Comparison of ENCODE assay signal across 10 cellular contexts in genomic region chr6:16432075-16433032, GRCh38.
A peak's percentile ranks its signal among the peaks of the same experiment; 100 is the strongest.
DNase-seq lines count a peak whose midpoint lies in the region; ATAC-seq, FAIRE-seq and TF ChIP-seq lines count a peak whose summit lies in the region.
"Had no signal": no experiment of that assay in that cellular context is flagged by ENCODE, and none has a peak within 500 bp of the region (broad histone marks: within the 10 kb centered on the region; RNA-seq: fewer than 3 reads in every experiment).

No MANE protein-coding gene starts in this region.

- DNase-seq in CD8-positive, alpha-beta memory T cell, result no peak
- peak; percentile 69 to 89 for DNase-seq in fibroblast of lung (ENCODE audit: low read depth in 2 of 2)
- no peak for DNase-seq in sigmoid colon
- DNase-seq in NCI-H2107 treated with DMSO at 0.1 percent for 48 hours (lab: John Stamatoyannopoulos, UW; ENCODE audit: unreplicated experiment), result no peak
- DNase-seq in SIG-M5 (lab: John Stamatoyannopoulos, UW), result no peak
- no peak for DNase-seq in HepG2 (ENCODE audit: low spot score)
- DNase-seq: activated effector memory CD4-positive, alpha-beta T cell treated with anti-CD3 and anti-CD28 coated beads, Interleukin-2, amount 50 U/mL, for 16 hours; NCI-H2171 had no signal

- peak overlapping the region in 1 of 7 donors; percentile 3 for H3K4me3 Mint-ChIP-seq in CD8-positive, alpha-beta memory T cell

- H2AFZ ChIP-seq in fibroblast of lung (ENCODE audit: low read length) (no peak overlapping the region), HepG2 (ENCODE audit: low read length) (no peak overlapping the region)

- no TSS peak for BruUV-seq in HepG2 (replicated peaks; lab: Mats Ljungman, UMichigan)

- H3K27me3 ChIP-seq in CD8-positive, alpha-beta memory T cell (ENCODE audit: insufficient read depth, low read length, poor library complexity, severe bottlenecking), result no peaks in the 10 kb centered on the region
- H3K27me3 ChIP-seq in fibroblast of lung (ENCODE audit: control insufficient read depth, insufficient read depth, low read length) (no peaks in the 10 kb centered on the region), sigmoid colon (no peaks in the 10 kb centered on the region), HepG2 (ENCODE audit: control insufficient read depth in 1 of 2, insufficient read depth in 2 of 2, low read length in 2 of 2) (no peaks in the 10 kb centered on the region)

- TF ChIP-seq CTCF in fibroblast of lung (conservative IDR thresholded peaks at IDR 0.05 in 1 of 2, IDR thresholded peaks at IDR 0.05 in 1 of 2; ENCODE audit: low read depth in 1 of 2, low read length in 2 of 2) (no peak), sigmoid colon (IDR thresholded peaks at IDR 0.05) (no peak), HepG2 (CRISPR knock-in tag; IDR thresholded peaks at IDR 0.05) (no peak)

- WGBS in sigmoid colon, 2 donors, result 68 to 78% methylated on average over 6 of the region's 6 CpGs
- WGBS in HepG2 (ENCODE audit: low lambda C conversion rate), result 88% methylated on average over 6 of the region's 6 CpGs

- H3K79me2 ChIP-seq in fibroblast of lung (ENCODE audit: control insufficient read depth, insufficient read depth, low read length), result no peaks in the 10 kb centered on the region
- no peaks in the 10 kb centered on the region for H3K79me2 ChIP-seq in HepG2 (ENCODE audit: insufficient read depth, low read length)

- H3K4me2 ChIP-seq in fibroblast of lung (ENCODE audit: extremely low read depth, insufficient read depth, low read length) (peak overlapping the region; percentile 69), HepG2 (ENCODE audit: low read depth, low read length) (no peak overlapping the region)

- H3K9me3 Mint-ChIP-seq in CD8-positive, alpha-beta memory T cell, result no peaks in the 10 kb centered on the region

- no peaks in the 10 kb centered on the region for H3K9me3 ChIP-seq in CD8-positive, alpha-beta memory T cell (ENCODE audit: low read length)
- H3K9me3 ChIP-seq in fibroblast of lung (ENCODE audit: control insufficient read depth, insufficient read depth, low read depth, low read length) (no peaks in the 10 kb centered on the region), sigmoid colon (no peaks in the 10 kb centered on the region), HepG2 (ENCODE audit: low read length) (no peaks in the 10 kb centered on the region)

- POLR2A ChIA-PET in CD8-positive, alpha-beta memory T cell (lab: Charles Lee), result no interaction called here
- POLR2A ChIA-PET in HepG2 (lab: Yijun Ruan, JAX), result no interaction called here

- peaks cover 9 to 51% (median 10%) of the 10 kb centered on the region in 3 donors for H3K36me3 Mint-ChIP-seq in CD8-positive, alpha-beta memory T cell

- no peak for TF ChIP-seq POLR2A in sigmoid colon (IDR thresholded peaks at IDR 0.05)
- TF ChIP-seq POLR2A in HepG2 (IDR thresholded peaks at IDR 0.05; ENCODE audit: insufficient read depth in 1 of 2, low read depth in 2 of 2, low read length in 2 of 2), result no peak

- intact Hi-C loops in sigmoid colon (cut with DNase I) (no loop called here), HepG2 (cut with micrococcal nuclease; ENCODE audit: unreplicated experiment) (no loop called here)

- no peak for FAIRE-seq in HepG2 (lab: Jason Lieb, UNC)

- H4K20me1 ChIP-seq in fibroblast of lung (ENCODE audit: control insufficient read depth, extremely low read depth, insufficient read depth, low read length) (no peaks in the 10 kb centered on the region), HepG2 (ENCODE audit: insufficient read depth, low read length) (no peaks in the 10 kb centered on the region; the same call in 1 of the 2 replicates)

- H3K36me3 ChIP-seq in CD8-positive, alpha-beta memory T cell (ENCODE audit: insufficient read depth, low read length), result no peaks in the 10 kb centered on the region
- H3K36me3 ChIP-seq in fibroblast of lung (ENCODE audit: control insufficient read depth, insufficient read depth, low read length) (no peaks in the 10 kb centered on the region), sigmoid colon (no peaks in the 10 kb centered on the region), HepG2 (replicated peaks in 1 of 2; ENCODE audit: control insufficient read depth in 1 of 2, insufficient read depth in 2 of 2, low read length in 2 of 2) (peaks cover 2 to 7% of the 10 kb centered on the region in 2 experiments; a peak in 3 of 5 replicates)

- CTCF ChIA-PET in CD8-positive, alpha-beta memory T cell (lab: Charles Lee), result no interaction called here
- CTCF ChIA-PET in HepG2 (lab: Yijun Ruan, JAX; ENCODE audit: low intra/inter-chr PET ratio, low total read pairs), result no interaction called here

- TF ChIP-seq RAD21 in HepG2 (CRISPR knock-in tag; IDR thresholded peaks at IDR 0.05), result no peak

- no peak overlapping the region for H3K27ac ChIP-seq in CD8-positive, alpha-beta memory T cell (ENCODE audit: low read depth, low read length)
- H3K27ac ChIP-seq in fibroblast of lung (ENCODE audit: insufficient read depth, low read length) (no peak overlapping the region), sigmoid colon (no peak overlapping the region), HepG2 (ENCODE audit: extremely low read length, insufficient read depth, low read length) (no peak overlapping the region)

- peaks cover 16% of the 10 kb centered on the region for H3K4me1 ChIP-seq in CD8-positive, alpha-beta memory T cell (ENCODE audit: insufficient read depth, low read length)
- H3K4me1 ChIP-seq in fibroblast of lung (ENCODE audit: control insufficient read depth, extremely low read depth, insufficient read depth, low read length) (peaks cover 11% of the 10 kb centered on the region), sigmoid colon (peaks cover 0 to 53% (median 24%) of the 10 kb centered on the region in 4 donors), HepG2 (ENCODE audit: insufficient read depth, low read length) (peaks cover 15% of the 10 kb centered on the region)

- H3K27ac Mint-ChIP-seq in CD8-positive, alpha-beta memory T cell, result peak overlapping the region in 6 of 8 donors; percentile 4 to 94 (median 34)

- H3K9ac ChIP-seq in fibroblast of lung (ENCODE audit: insufficient read depth, low read length) (no peak overlapping the region), HepG2 (ENCODE audit: insufficient read depth, low read depth, low read length) (no peak overlapping the region)

- H3K27me3 Mint-ChIP-seq in CD8-positive, alpha-beta memory T cell, result peaks cover 0 to 2% of the 10 kb centered on the region in 2 donors

- ATAC-seq in GM19351 (IDR thresholded peaks at IDR 0.05; ENCODE audit: unreplicated experiment), result peak; percentile 74
- ATAC-seq in HG03460 (IDR thresholded peaks at IDR 0.05; ENCODE audit: unreplicated experiment), result peak; percentile 73
- no peak for ATAC-seq in HepG2

- peaks cover 54 to 86% (median 77%) of the 10 kb centered on the region in 3 donors for H3K4me1 Mint-ChIP-seq in CD8-positive, alpha-beta memory T cell

- TF ChIP-seq EP300 in sigmoid colon (IDR thresholded peaks at IDR 0.05) (no peak), HepG2 (IDR thresholded peaks at IDR 0.05; ENCODE audit: low read depth in 2 of 2, low read length in 2 of 2) (no peak), HepG2 (CRISPR knock-in tag; IDR thresholded peaks at IDR 0.05; ENCODE audit: borderline replicate concordance) (no peak)

- in situ Hi-C loops in HepG2 (cut with HindIII; ENCODE audit: extremely low pct_ligation_motif_present, low pct_unique_long_range_greater_than_20kb), result no loop called here

- H3K4me3 ChIP-seq in CD8-positive, alpha-beta memory T cell (ENCODE audit: low read length), result no peak overlapping the region
- H3K4me3 ChIP-seq in fibroblast of lung (replicated peaks in 1 of 4; ENCODE audit: control extremely low read depth in 1 of 4, insufficient read depth in 1 of 4, low read depth in 3 of 4, low read length in 4 of 4) (no peak overlapping the region), sigmoid colon (no peak overlapping the region), HepG2 (replicated peaks in 1 of 3; ENCODE audit: insufficient read depth in 1 of 3, low read depth in 2 of 3, low read length in 3 of 3) (no peak overlapping the region)

TF ChIP-seq in HepG2, 621 proteins besides CTCF, POLR2A, EP300 and RAD21:
- TF ChIP-seq HNRNPK (IDR thresholded peaks at IDR 0.05; ENCODE audit: low read depth, low read length, poor library complexity, severe bottlenecking) (no peak), ZSCAN29 (CRISPR knock-in tag; conservative IDR thresholded peaks at IDR 0.05) (no peak), TCF7 (IDR thresholded peaks at IDR 0.05; ENCODE audit: low read depth) (no peak), ZNF720 (CRISPR knock-in tag; IDR thresholded peaks at IDR 0.05) (no peak), MED8 (CRISPR knock-in tag; IDR thresholded peaks at IDR 0.05; ENCODE audit: insufficient replicate concordance) (no peak), ATF7 (IDR thresholded peaks at IDR 0.05) (no peak), ATF7 (CRISPR knock-in tag; IDR thresholded peaks at IDR 0.05) (no peak), NFYB (CRISPR knock-in tag; IDR thresholded peaks at IDR 0.05) (no peak), NRL (CRISPR knock-in tag; IDR thresholded peaks at IDR 0.05; ENCODE audit: borderline replicate concordance) (no peak), EED (CRISPR knock-in tag; IDR thresholded peaks at IDR 0.05) (no peak), ARID2 (CRISPR knock-in tag; IDR thresholded peaks at IDR 0.05; ENCODE audit: borderline replicate concordance) (no peak), RFXANK (CRISPR knock-in tag; IDR thresholded peaks at IDR 0.05) (no peak), ZNF772 (CRISPR knock-in tag; IDR thresholded peaks at IDR 0.05) (no peak), ADNP (CRISPR knock-in tag; IDR thresholded peaks at IDR 0.05) (no peak)

Comparison
In these comparisons a context has a peak if more than half of its experiments do, and no peak if none do; other contexts are left out.
1. DNase-seq: peak in fibroblast of lung (2 of 2); none in CD8-positive, alpha-beta memory T cell (0 of 5), sigmoid colon (single experiment), NCI-H2107 treated with DMSO at 0.1 percent for 48 hours (single experiment), SIG-M5 (single experiment) and HepG2 (single experiment).